Comparison of ENCODE assay signal across 8 cellular contexts in the genomic region with DNA sequence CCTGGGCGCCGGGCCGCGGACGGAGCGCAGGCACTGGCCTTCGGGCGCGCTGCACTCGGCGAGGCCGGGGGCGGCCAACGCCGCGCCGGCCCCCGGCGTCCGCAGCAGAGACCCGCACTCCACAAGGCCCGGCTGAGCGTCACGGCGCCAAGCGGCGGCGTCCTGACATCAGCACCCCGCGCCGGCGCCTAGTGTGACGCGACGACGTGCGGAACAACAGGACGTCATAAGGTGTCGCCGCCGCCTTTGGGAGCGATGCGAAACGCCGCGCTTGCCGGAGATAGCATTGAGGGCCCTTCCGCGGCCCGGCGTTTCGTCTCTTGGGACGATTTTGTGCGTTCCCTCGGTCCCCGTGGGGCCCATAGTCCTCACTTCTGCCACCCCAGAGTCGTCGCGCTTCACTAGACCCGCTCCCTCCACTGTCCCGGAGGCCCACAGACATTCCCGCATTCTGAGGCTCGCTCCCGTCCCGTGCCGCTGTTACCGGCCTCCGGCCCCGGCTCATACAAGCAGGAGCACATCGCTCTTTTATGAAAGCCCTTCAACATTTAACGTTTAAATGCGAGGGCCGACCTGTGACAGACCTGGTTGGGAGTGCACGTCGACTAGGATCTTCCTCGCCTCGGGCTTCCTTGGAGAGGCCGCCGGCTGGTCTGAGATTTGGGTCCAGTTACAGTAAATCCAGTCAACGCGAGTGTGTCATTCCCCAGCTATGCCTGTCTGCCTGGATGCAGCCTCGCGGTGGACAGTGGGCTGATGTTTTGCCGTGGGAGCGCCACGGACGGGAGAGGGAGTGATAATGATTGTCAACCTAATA. TPM values are rescaled to one million over a fixed set of nuclear protein-coding genes. Genes with fewer than 3 reads are reported as not detected.
DNase-seq lines count a peak whose midpoint lies in the region; ATAC-seq, FAIRE-seq and TF ChIP-seq lines count a peak whose summit lies in the region.

A gene (minus strand): TSS at position 143 of the 817 bp plus-strand sequence. CDS start 306 bp downstream, outside the sequence.

- H3K27ac ChIP-seq in pancreas (peak within 1 kb of the TSS; percentile 93 to 99 (median 97)), thyroid gland (peak within 1 kb of the TSS; percentile 96 to 98 (median 96))

- no peaks in the 10 kb centered on the region for H3K9me3 ChIP-seq in pancreas
- H3K9me3 ChIP-seq in thyroid gland = no peaks in the 10 kb centered on the region

- H3K4me1 ChIP-seq in pancreas (peaks cover 0 to 19% (median 0%) of the 10 kb centered on the region in 3 donors), thyroid gland (peaks cover 16 to 35% of the 10 kb centered on the region in 2 donors)

- H3K36me3 ChIP-seq in pancreas (no peaks in the 10 kb centered on the region), thyroid gland (peaks cover 0 to 5% of the 10 kb centered on the region in 2 donors)

- FAIRE-seq in pancreas (lab: Jason Lieb, UNC) = no peak

- peak; percentile 86 for DNase-seq in HFFc6
- DNase-seq in NAMALWA (ENCODE audit: low spot score) = peak; percentile 96
- DNase-seq in SKM-1 treated with dmso at 0.1 percent for 144 hours (lab: John Stamatoyannopoulos, UW; ENCODE audit: unreplicated experiment) = peak; percentile 81
- DNase-seq in head of caudate nucleus = peak; percentile 79 to 97 (median 92)
- DNase-seq in pancreas = peak; percentile 86 to 97 (median 90)
- DNase-seq in thyroid gland = peak; percentile 91

- ATAC-seq in pancreas = peak; percentile 88 to 95 (median 92)

- no peaks in the 10 kb centered on the region for H3K27me3 ChIP-seq in pancreas
- no peaks in the 10 kb centered on the region for H3K27me3 ChIP-seq in thyroid gland

- peak within 1 kb of the TSS; percentile 99 for H3K27ac Mint-ChIP-seq in HFFc6
- peak within 1 kb of the TSS; percentile 99 for H3K27ac Mint-ChIP-seq in activated naive CD8-positive, alpha-beta T cell

- peaks cover 27% of the 10 kb centered on the region for H3K4me1 Mint-ChIP-seq in HFFc6 (ENCODE audit: low read depth)
- peaks cover 30% of the 10 kb centered on the region for H3K4me1 Mint-ChIP-seq in activated naive CD8-positive, alpha-beta T cell (ENCODE audit: low read depth)

- H3K27me3 Mint-ChIP-seq in HFFc6 (ENCODE audit: insufficient read depth) = peaks cover 13% of the 10 kb centered on the region
- H3K27me3 Mint-ChIP-seq in activated naive CD8-positive, alpha-beta T cell = no peaks in the 10 kb centered on the region

- H3K36me3 Mint-ChIP-seq in HFFc6 (ENCODE audit: low read depth) = peaks cover 21% of the 10 kb centered on the region
- H3K36me3 Mint-ChIP-seq in activated naive CD8-positive, alpha-beta T cell = peaks cover 2% of the 10 kb centered on the region

- H3K4me3 Mint-ChIP-seq in HFFc6 = peak within 1 kb of the TSS; percentile 98
- peak within 1 kb of the TSS; percentile 99 for H3K4me3 Mint-ChIP-seq in activated naive CD8-positive, alpha-beta T cell

- H3K4me3 ChIP-seq in GM08714 (ENCODE audit: low read length) = peak within 1 kb of the TSS; percentile 79
- H3K4me3 ChIP-seq in pancreas = peak within 1 kb of the TSS; percentile 43 to 100 (median 100)
- peak within 1 kb of the TSS; percentile 99 to 100 (median 100) for H3K4me3 ChIP-seq in thyroid gland (replicated peaks in 1 of 3)

- H3K9me3 Mint-ChIP-seq in HFFc6 = no peaks in the 10 kb centered on the region
- no peaks in the 10 kb centered on the region for H3K9me3 Mint-ChIP-seq in activated naive CD8-positive, alpha-beta T cell (ENCODE audit: low read depth)

- no peak for TF ChIP-seq CTCF in HFFc6 (IDR thresholded peaks at IDR 0.05)
- no peak for TF ChIP-seq CTCF in pancreas (IDR thresholded peaks at IDR 0.05)
- TF ChIP-seq CTCF in thyroid gland (IDR thresholded peaks at IDR 0.05) = peak in 1 of 6 experiments; percentile 31

- WGBS in pancreas, 2 donors = 0 to 1% methylated on average over 79 to 87 of the region's 87 CpGs
- 0 to 1% methylated on average over 23 to 54 of the region's 87 CpGs for WGBS in thyroid gland, 2 donors

- intact Hi-C loops in head of caudate nucleus (cut with DNase I) = loop anchor here (5.0 kb wide), 1 partner anchor 42 kb away; a partner anchor contains a TSS
- intact Hi-C loops in pancreas (cut with DNase I) = no loop called here
- intact Hi-C loops in thyroid gland (cut with DNase I) = no loop called here

- peak in 1 of 2 donors; percentile 89 for TF ChIP-seq POLR2A in thyroid gland (IDR thresholded peaks at IDR 0.05)

RNA-seq across cellular contexts. Expression of the gene that starts here (rescaled TPM):
- 100 to 1,000 TPM; 132 to 156 (median 137) TPM for total RNA-seq in HFFc6 (2021; fragmentation: NEBNext Ultra II Directional; extraction: Animal tissue kit (Norgen Biotek cat#: 25700))
- 10 to 100 TPM; 49.2 to 63.2 (median 54.4) TPM for total RNA-seq in pancreas
- polyA plus RNA-seq in pancreas = 10 to 100 TPM; 57.9 to 74.3 TPM
- 100 to 1,000 TPM; 204 to 294 (median 241) TPM for total RNA-seq in thyroid gland

Comparison
In these comparisons a context has a peak if more than half of its experiments do, and no peak if none do; other contexts are left out.
1. Peak in every context shown above with its lines: DNase-seq, ATAC-seq, H3K4me3 ChIP-seq and H3K27ac ChIP-seq.